ENCODE assay signal across 2 cellular contexts in the genomic region with DNA sequence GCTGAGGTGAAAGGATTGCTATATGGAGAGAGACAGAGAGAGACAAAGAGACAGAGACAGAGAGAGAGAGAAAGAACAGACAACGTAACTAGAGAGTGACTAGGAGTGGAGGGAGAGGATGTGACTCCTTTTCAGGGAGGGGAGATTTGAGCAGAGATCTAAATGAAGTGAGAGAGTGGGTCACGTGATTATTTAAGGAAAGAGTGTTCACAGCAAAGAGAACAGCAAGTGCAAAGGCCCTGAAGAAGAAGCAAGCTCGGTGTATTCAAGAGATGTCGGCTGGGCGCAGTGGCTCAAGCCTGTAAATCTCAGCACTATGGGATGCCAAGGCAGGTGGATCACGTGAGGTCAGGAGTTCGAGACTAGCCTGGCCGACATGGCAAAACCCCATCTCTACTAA.
TF ChIP-seq lines count a peak whose summit lies in the region.

No MANE protein-coding gene starts in this region.

TF ChIP-seq in HepG2, 621 proteins besides CTCF, POLR2A, EP300 and RAD21:
- no peak for TF ChIP-seq SP4 (CRISPR knock-in tag; IDR thresholded peaks at IDR 0.05)
- no peak for TF ChIP-seq BRD4 (CRISPR knock-in tag; IDR thresholded peaks at IDR 0.05)
- TF ChIP-seq ARID3A (IDR thresholded peaks at IDR 0.05; ENCODE audit: low read depth, low read length), result no peak
- TF ChIP-seq RAD51 (IDR thresholded peaks at IDR 0.05; ENCODE audit: borderline replicate concordance), result peak; percentile 60; the same call in 1 of the 2 replicates
- TF ChIP-seq, protein P1, sequence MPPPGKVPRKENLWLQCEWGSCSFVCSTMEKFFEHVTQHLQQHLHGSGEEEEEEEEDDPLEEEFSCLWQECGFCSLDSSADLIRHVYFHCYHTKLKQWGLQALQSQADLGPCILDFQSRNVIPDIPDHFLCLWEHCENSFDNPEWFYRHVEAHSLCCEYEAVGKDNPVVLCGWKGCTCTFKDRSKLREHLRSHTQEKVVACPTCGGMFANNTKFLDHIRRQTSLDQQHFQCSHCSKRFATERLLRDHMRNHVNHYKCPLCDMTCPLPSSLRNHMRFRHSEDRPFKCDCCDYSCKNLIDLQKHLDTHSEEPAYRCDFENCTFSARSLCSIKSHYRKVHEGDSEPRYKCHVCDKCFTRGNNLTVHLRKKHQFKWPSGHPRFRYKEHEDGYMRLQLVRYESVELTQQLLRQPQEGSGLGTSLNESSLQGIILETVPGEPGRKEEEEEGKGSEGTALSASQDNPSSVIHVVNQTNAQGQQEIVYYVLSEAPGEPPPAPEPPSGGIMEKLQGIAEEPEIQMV (CRISPR knock-in tag; IDR thresholded peaks at IDR 0.05; ENCODE audit: low read depth), result no peak
- TF ChIP-seq ZNF350 (CRISPR knock-in tag; IDR thresholded peaks at IDR 0.05; ENCODE audit: borderline replicate concordance, low read depth), result no peak

TF ChIP-seq in K562, 482 proteins besides CTCF, POLR2A, EP300 and RAD21:
- peak; percentile 89 for TF ChIP-seq RAD51 (IDR thresholded peaks at IDR 0.05; ENCODE audit: borderline replicate concordance, low read depth)
- peak; percentile 55 for TF ChIP-seq USF2 (CRISPR knock-in tag; IDR thresholded peaks at IDR 0.05)
- TF ChIP-seq, protein P2, sequence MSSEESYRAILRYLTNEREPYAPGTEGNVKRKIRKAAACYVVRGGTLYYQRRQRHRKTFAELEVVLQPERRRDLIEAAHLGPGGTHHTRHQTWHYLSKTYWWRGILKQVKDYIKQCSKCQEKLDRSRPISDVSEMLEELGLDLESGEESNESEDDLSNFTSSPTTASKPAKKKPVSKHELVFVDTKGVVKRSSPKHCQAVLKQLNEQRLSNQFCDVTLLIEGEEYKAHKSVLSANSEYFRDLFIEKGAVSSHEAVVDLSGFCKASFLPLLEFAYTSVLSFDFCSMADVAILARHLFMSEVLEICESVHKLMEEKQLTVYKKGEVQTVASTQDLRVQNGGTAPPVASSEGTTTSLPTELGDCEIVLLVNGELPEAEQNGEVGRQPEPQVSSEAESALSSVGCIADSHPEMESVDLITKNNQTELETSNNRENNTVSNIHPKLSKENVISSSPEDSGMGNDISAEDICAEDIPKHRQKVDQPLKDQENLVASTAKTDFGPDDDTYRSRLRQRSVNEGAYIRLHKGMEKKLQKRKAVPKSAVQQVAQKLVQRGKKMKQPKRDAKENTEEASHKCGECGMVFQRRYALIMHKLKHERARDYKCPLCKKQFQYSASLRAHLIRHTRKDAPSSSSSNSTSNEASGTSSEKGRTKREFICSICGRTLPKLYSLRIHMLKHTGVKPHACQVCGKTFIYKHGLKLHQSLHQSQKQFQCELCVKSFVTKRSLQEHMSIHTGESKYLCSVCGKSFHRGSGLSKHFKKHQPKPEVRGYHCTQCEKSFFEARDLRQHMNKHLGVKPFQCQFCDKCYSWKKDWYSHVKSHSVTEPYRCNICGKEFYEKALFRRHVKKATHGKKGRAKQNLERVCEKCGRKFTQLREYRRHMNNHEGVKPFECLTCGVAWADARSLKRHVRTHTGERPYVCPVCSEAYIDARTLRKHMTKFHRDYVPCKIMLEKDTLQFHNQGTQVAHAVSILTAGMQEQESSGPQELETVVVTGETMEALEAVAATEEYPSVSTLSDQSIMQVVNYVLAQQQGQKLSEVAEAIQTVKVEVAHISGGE (CRISPR knock-in tag; IDR thresholded peaks at IDR 0.05), result no peak
- TF ChIP-seq, protein P3, sequence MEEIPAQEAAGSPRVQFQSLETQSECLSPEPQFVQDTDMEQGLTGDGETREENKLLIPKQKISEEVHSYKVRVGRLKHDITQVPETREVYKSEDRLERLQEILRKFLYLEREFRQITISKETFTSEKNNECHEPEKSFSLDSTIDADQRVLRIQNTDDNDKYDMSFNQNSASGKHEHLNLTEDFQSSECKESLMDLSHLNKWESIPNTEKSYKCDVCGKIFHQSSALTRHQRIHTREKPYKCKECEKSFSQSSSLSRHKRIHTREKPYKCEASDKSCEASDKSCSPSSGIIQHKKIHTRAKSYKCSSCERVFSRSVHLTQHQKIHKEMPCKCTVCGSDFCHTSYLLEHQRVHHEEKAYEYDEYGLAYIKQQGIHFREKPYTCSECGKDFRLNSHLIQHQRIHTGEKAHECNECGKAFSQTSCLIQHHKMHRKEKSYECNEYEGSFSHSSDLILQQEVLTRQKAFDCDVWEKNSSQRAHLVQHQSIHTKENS (CRISPR knock-in tag; IDR thresholded peaks at IDR 0.05), result no peak
- no peak for TF ChIP-seq SRF (CRISPR knock-in tag; IDR thresholded peaks at IDR 0.05)
- no peak for TF ChIP-seq JUND (IDR thresholded peaks at IDR 0.05; ENCODE audit: borderline replicate concordance, low read depth, low read length)
- TF ChIP-seq JUND (tag; IDR thresholded peaks at IDR 0.05; ENCODE audit: borderline replicate concordance, low read depth, low read length), result no peak
- TF ChIP-seq TFE3 (CRISPR knock-in tag; IDR thresholded peaks at IDR 0.05), result peak; percentile 95
- no peak for TF ChIP-seq THRB (CRISPR knock-in tag; conservative IDR thresholded peaks at IDR 0.05)
- TF ChIP-seq CBFA2T2 (conservative IDR thresholded peaks at IDR 0.05), result peak; percentile 54; the same call in 1 of the 2 replicates
- peak; percentile 93 for TF ChIP-seq TOE1 (IDR thresholded peaks at IDR 0.05; ENCODE audit: borderline replicate concordance)
- no peak for TF ChIP-seq TOE1 (CRISPR knock-in tag; IDR thresholded peaks at IDR 0.05; ENCODE audit: borderline replicate concordance, low read depth)
- no peak for TF ChIP-seq AFF4 (CRISPR knock-in tag; IDR thresholded peaks at IDR 0.05)
- no peak for TF ChIP-seq ZNF785 (CRISPR knock-in tag; IDR thresholded peaks at IDR 0.05)
